In genomic region chr11:93529707-93530467, GRCh38 we compare ENCODE assay signal across 8 cellular contexts. TPM values are rescaled to one million over a fixed set of nuclear protein-coding genes. Genes with fewer than 3 reads are reported as not detected.
DNase-seq lines count a peak whose midpoint lies in the region; TF ChIP-seq lines count a peak whose summit lies in the region.

No MANE protein-coding gene starts in this region.

- in situ Hi-C loops in KBM-7 (cut with MboI; ENCODE audit: low pct_unique_long_range_greater_than_20kb, low sequenced_read_pairs), result no loop called here
- in situ Hi-C loops in HAP-1 (cut with MboI; ENCODE audit: low sequenced_read_pairs), result no loop called here

- H3F3A ChIP-seq in smooth muscle cell (ENCODE audit: low read depth), result peaks cover 20% of the 10 kb centered on the region

- H3K9ac ChIP-seq in smooth muscle cell (ENCODE audit: low read depth), result peak overlapping the region; percentile 19

- H3K27ac ChIP-seq in smooth muscle cell (ENCODE audit: low read depth), result peak overlapping the region; percentile 81

- peaks cover 37% of the 10 kb centered on the region for H3K4me1 ChIP-seq in smooth muscle cell (ENCODE audit: low read depth)
- no peaks in the 10 kb centered on the region for H3K4me1 ChIP-seq in HAP-1

- H3K79me2 ChIP-seq in smooth muscle cell (ENCODE audit: low read depth), result peaks cover 52% of the 10 kb centered on the region

- H3K27me3 ChIP-seq in smooth muscle cell (ENCODE audit: low read depth), result no peaks in the 10 kb centered on the region
- H3K27me3 ChIP-seq in HAP-1 (ENCODE audit: low read depth), result no peaks in the 10 kb centered on the region

- no peak for TF ChIP-seq CTCF in smooth muscle cell (IDR thresholded peaks at IDR 0.05; ENCODE audit: borderline replicate concordance, insufficient read depth, poor library complexity, severe bottlenecking)

- WGBS in smooth muscle cell (ENCODE audit: low lambda C conversion rate), result 33% methylated on average over 9 of the region's 9 CpGs

- H3K36me3 ChIP-seq in smooth muscle cell (ENCODE audit: low read depth) (no peaks in the 10 kb centered on the region), HAP-1 (replicated peaks) (no peaks in the 10 kb centered on the region)

- peak overlapping the region; percentile 72 for H3K4me2 ChIP-seq in smooth muscle cell

- H3K4me3 ChIP-seq in smooth muscle cell, result no peak overlapping the region
- no peak overlapping the region for H3K4me3 ChIP-seq in HAP-1

- H3K9me3 ChIP-seq in smooth muscle cell (replicated peaks; ENCODE audit: low read depth) (no peaks in the 10 kb centered on the region), HAP-1 (no peaks in the 10 kb centered on the region)

- no peak overlapping the region for H2AFZ ChIP-seq in smooth muscle cell (ENCODE audit: low read depth)

- DNase-seq in NCI-H748 (lab: John Stamatoyannopoulos, UW; ENCODE audit: unreplicated experiment) (peak; percentile 4), NCI-H748 treated with DMSO at 0.1 percent for 48 hours (lab: John Stamatoyannopoulos, UW) (no peak), KBM-7 (peak; percentile 37), fibroblast of peridontal ligament (ENCODE audit: extremely low read depth) (peak; percentile 25), smooth muscle cell (lab: John Stamatoyannopoulos, UW; ENCODE audit: unreplicated experiment) (no peak), retina (no peak), HAP-1 (ENCODE audit: low spot score in 2 of 2) (no peak), NCI-H2196 treated with DMSO at 0.1 percent for 48 hours (lab: John Stamatoyannopoulos, UW; ENCODE audit: unreplicated experiment) (no peak)

- H4K20me1 ChIP-seq in smooth muscle cell (ENCODE audit: low read depth), result peaks cover 93% of the 10 kb centered on the region

RNA-seq across cellular contexts. Expression of gene SMCO4, which starts 13.3 kb away (rescaled TPM):
- 10.4 and 13.8 TPM in 2 replicates for total RNA-seq in smooth muscle cell
- polyA plus RNA-seq in smooth muscle cell, result 37.4 and 50.7 TPM in 2 replicates

Comparison
In these comparisons a context has a peak if more than half of its experiments do, and no peak if none do; other contexts are left out.
1. DNase-seq: peak in NCI-H748 (single experiment), KBM-7 (single experiment) and fibroblast of peridontal ligament (single experiment); none in NCI-H748 treated with DMSO at 0.1 percent for 48 hours (single experiment), smooth muscle cell (single experiment), retina (single experiment), HAP-1 (0 of 2) and NCI-H2196 treated with DMSO at 0.1 percent for 48 hours (single experiment).